Comparison of ENCODE assay signal across 20 cellular contexts in the genomic region with DNA sequence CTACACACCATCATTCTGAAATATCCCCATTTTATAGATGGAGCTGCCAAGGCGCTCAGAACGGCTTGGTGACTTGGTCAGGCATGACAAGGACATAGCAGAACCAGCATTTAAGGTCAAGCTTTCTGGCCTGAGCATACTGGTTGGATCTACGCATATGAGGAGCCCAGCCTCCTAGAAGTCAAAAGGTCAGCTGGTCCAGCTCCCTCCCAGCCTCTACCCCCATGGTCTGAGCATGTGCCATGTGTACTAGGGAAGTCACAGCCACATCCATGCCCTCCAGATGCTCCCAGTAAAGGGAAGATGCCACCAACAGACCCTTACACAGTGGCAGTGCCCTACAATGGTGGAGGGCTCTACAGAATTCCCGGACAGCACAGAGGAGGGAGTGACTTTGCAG.
"Had no signal": no experiment of that assay in that cellular context is flagged by ENCODE, and none has a peak within 500 bp of the region (broad histone marks: within the 10 kb centered on the region; RNA-seq: fewer than 3 reads in every experiment).

No MANE protein-coding gene starts in this region.

- H3K79me2 ChIP-seq: hepatocyte had no signal

- H3K27ac ChIP-seq: breast epithelium, hepatocyte, left ventricle myocardium inferior, neutrophil, psoas muscle, right atrium auricular region had no signal

- H3K4me3 ChIP-seq: adrenal gland, breast epithelium, hepatocyte, left ventricle myocardium inferior, ovary, psoas muscle, right atrium auricular region, vagina had no signal

- H2AFZ ChIP-seq: hepatocyte had no signal

- H3K27me3 ChIP-seq: adrenal gland, breast epithelium, neutrophil, ovary, right atrium auricular region, vagina had no signal

- H3K4me2 ChIP-seq: hepatocyte had no signal

- H3K9me3 ChIP-seq: adrenal gland, breast epithelium, left ventricle myocardium inferior, neutrophil, ovary, psoas muscle, right atrium auricular region, vagina had no signal

- H3K36me3 ChIP-seq: adrenal gland, breast epithelium, left ventricle myocardium inferior, neutrophil, ovary, right atrium auricular region, vagina had no signal

- H3K4me1 ChIP-seq: breast epithelium had no signal

- DNase-seq: activated gamma-delta T cell treated with Interleukin-2 at 50 U/mL for 16 hours; activated T-cell treated with anti-CD3 and anti-CD28 coated beads, Interleukin-2, amount 50 U/mL, for 1 hour; adrenal gland; cortex of kidney; effector CD4-positive, alpha-beta T cell; erythroblast; foreskin fibroblast; kidney glomerular epithelial cell; left ventricle myocardium inferior; naive thymus-derived CD8-positive, alpha-beta T cell; ovary; psoas muscle; stimulated activated CD4-positive, alpha-beta T cell treated with anti-CD3 and anti-CD28 coated beads, Interleukin-4, amount 100 ng/mL, for 4 hours; stimulated activated naive CD8-positive, alpha-beta T cell treated with anti-CD3 and anti-CD28 coated beads, Interleukin-15, Interleukin-2, amounts not matched to agents 100 U/mL and 50 U/mL, for 24 hours; T-helper 9 cell had no signal
